Comparison of ENCODE assay signal across 28 cellular contexts in the genomic region with DNA sequence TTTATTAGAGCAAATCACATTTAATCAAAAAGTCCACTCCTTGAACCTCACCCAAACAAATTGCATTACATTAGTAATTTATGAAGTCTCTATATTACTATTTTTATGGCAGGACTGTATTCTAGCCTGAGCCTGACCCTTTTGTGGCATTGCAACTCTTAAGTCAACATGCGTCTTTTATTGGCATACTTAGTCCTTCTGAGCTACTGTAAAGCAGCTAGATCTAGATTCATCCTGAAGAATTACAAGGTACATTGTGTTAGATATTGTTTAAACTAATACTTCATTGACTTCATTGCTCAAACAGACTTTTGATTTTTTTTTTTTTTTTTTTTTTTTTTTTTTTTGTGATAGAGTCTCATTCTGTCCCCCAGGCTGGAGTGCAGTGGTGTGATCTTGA.
"Had no signal": no experiment of that assay in that cellular context is flagged by ENCODE, and none has a peak within 500 bp of the region (broad histone marks: within the 10 kb centered on the region; RNA-seq: fewer than 3 reads in every experiment).

No MANE protein-coding gene starts in this region.

- H3K4me3 ChIP-seq: neural progenitor cell, ovary, psoas muscle, right lobe of liver, sigmoid colon, stomach, thoracic aorta, thyroid gland, tibial nerve, upper lobe of left lung, vagina had no signal

- H3K27me3 ChIP-seq: neural progenitor cell, ovary, right lobe of liver, sigmoid colon, stomach, thyroid gland, tibial nerve, upper lobe of left lung, vagina had no signal

- H3K4me1 Mint-ChIP-seq: natural killer cell; nephron; neural progenitor cell; stimulated activated effector memory CD8-positive, alpha-beta T cell treated with anti-CD3 and anti-CD28 coated beads, Interleukin-12 subunit alpha, Interleukin-12 subunit beta, amount 100 ng/mL, for 72 hours; stimulated activated naive B cell treated with anti-CD40 and anti-IgM and Interleukin-4, amounts not matched to agents 10 μg/mL and 1 μg/mL and 100 μg/mL, for 72 hours had no signal

- H3K4me3 Mint-ChIP-seq: natural killer cell; nephron; neural progenitor cell; stimulated activated effector memory CD8-positive, alpha-beta T cell treated with anti-CD3 and anti-CD28 coated beads, Interleukin-12 subunit alpha, Interleukin-12 subunit beta, amount 100 ng/mL, for 72 hours; stimulated activated naive B cell treated with anti-CD40 and anti-IgM and Interleukin-4, amounts not matched to agents 10 μg/mL and 1 μg/mL and 100 μg/mL, for 72 hours; stimulated activated naive CD8-positive, alpha-beta T cell treated with anti-CD3 and anti-CD28 coated beads, Interleukin-15, Interleukin-2, amounts not matched to agents 100 ng/mL and 50 ng/mL, for 24 hours had no signal

- ATAC-seq: natural killer cell; psoas muscle; right cardiac atrium; right lobe of liver; stimulated activated effector memory CD8-positive, alpha-beta T cell treated with anti-CD3 and anti-CD28 coated beads, Interleukin-12 subunit alpha, Interleukin-12 subunit beta, amount 100 ng/mL, for 72 hours; stimulated activated naive B cell treated with anti-CD40 and anti-IgM and Interleukin-4, amounts not matched to agents 10 μg/mL and 1 μg/mL and 100 μg/mL, for 72 hours had no signal

- DNase-seq: natural killer cell; occipital lobe; ovary; posterior cingulate gyrus; psoas muscle; right cardiac atrium; right lobe of liver; sigmoid colon; small intestine; stimulated activated CD4-positive, alpha-beta T cell treated with anti-CD3 and anti-CD28 coated beads, Interleukin-15, amount 100 ng/mL, for 24 hours; stimulated activated CD4-positive, alpha-beta T cell treated with anti-CD3 and anti-CD28 coated beads, Interleukin-2, amount 100 ng/mL, for 24 hours; stimulated activated CD4-positive, alpha-beta T cell treated with anti-CD3 and anti-CD28 coated beads, Interleukin-2, amount 100 ng/mL, for 48 hours; stimulated activated CD4-positive, alpha-beta T cell treated with anti-CD3 and anti-CD28 coated beads, Interleukin-4, amount 100 ng/mL, for 24 hours; stimulated activated naive B cell treated with anti-CD40 and anti-IgM and Interleukin-4, amounts not matched to agents 10 μg/mL and 1 μg/mL and 100 μg/mL, for 72 hours; stimulated activated naive CD4-positive, alpha-beta T cell treated with Interleukin-2 at 50 U/mL for 16 hours; stomach; thyroid gland; trophoblast cell; upper lobe of left lung had no signal

- H3K27ac Mint-ChIP-seq: natural killer cell; nephron; neural progenitor cell; progenitor cell of endocrine pancreas; stimulated activated effector memory CD8-positive, alpha-beta T cell treated with anti-CD3 and anti-CD28 coated beads, Interleukin-12 subunit alpha, Interleukin-12 subunit beta, amount 100 ng/mL, for 72 hours; stimulated activated naive B cell treated with anti-CD40 and anti-IgM and Interleukin-4, amounts not matched to agents 10 μg/mL and 1 μg/mL and 100 μg/mL, for 72 hours; stimulated activated naive CD8-positive, alpha-beta T cell treated with anti-CD3 and anti-CD28 coated beads, Interleukin-15, Interleukin-2, amounts not matched to agents 100 ng/mL and 50 ng/mL, for 24 hours had no signal

- H3K27ac ChIP-seq: neural progenitor cell, ovary, parathyroid adenoma, psoas muscle, right lobe of liver, sigmoid colon, stomach, thoracic aorta, thyroid gland, tibial nerve, upper lobe of left lung, vagina had no signal

- H3K9me3 ChIP-seq: ovary, right lobe of liver, thoracic aorta, thyroid gland, vagina had no signal

- H3K36me3 Mint-ChIP-seq: neural progenitor cell; stimulated activated effector memory CD8-positive, alpha-beta T cell treated with anti-CD3 and anti-CD28 coated beads, Interleukin-12 subunit alpha, Interleukin-12 subunit beta, amount 100 ng/mL, for 72 hours; stimulated activated naive B cell treated with anti-CD40 and anti-IgM and Interleukin-4, amounts not matched to agents 10 μg/mL and 1 μg/mL and 100 μg/mL, for 72 hours had no signal

- H3K27me3 Mint-ChIP-seq: progenitor cell of endocrine pancreas; stimulated activated naive B cell treated with anti-CD40 and anti-IgM and Interleukin-4, amounts not matched to agents 10 μg/mL and 1 μg/mL and 100 μg/mL, for 72 hours; stimulated activated naive CD8-positive, alpha-beta T cell treated with anti-CD3 and anti-CD28 coated beads, Interleukin-15, Interleukin-2, amounts not matched to agents 100 ng/mL and 50 ng/mL, for 24 hours had no signal
